In the genomic region with DNA sequence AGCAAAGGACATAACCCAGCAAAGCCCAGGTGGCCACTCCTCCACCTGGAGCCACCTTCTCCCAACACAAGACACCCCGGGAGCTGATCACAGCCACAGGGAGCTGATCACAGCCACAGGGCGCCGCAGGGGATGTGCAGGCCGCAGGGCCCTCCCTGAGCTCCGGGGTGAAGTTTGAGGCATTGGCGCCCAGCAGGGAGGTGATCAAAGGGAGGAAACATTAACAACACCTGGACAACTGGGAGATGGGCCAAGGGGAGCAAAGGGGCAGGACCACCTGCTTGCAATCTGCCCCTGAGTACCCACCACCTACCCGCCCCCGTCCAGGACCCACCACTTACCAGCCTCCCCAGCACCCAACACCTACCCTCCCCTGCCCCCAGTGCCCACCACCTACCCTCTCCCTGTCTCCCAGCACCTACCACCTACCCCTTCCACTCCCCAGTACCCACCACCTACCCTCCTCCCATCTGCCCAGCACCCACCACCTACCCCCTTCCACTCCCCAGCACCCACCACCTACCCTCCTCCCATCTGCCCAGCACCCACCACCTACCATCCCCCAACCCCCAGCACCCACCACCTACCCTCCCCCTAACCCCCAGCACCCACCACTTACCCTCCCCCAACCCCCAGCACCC, we compare ENCODE assay signal across 28 cellular contexts. TPM values are rescaled to one million over a fixed set of nuclear protein-coding genes. Genes with fewer than 3 reads are reported as not detected.
A peak's percentile ranks its signal among the peaks of the same experiment; 100 is the strongest.
DNase-seq lines count a peak whose midpoint lies in the region; ATAC-seq, FAIRE-seq and TF ChIP-seq lines count a peak whose summit lies in the region.
"Had no signal": no experiment of that assay in that cellular context is flagged by ENCODE, and none has a peak within 500 bp of the region (broad histone marks: within the 10 kb centered on the region; RNA-seq: fewer than 3 reads in every experiment).

No MANE protein-coding gene starts in this region.

- H3K79me2 ChIP-seq in HepG2 (ENCODE audit: insufficient read depth, low read length), result no peaks in the 10 kb centered on the region
- H3K79me2 ChIP-seq: hepatocyte had no signal

- no peak for TF ChIP-seq POLR2A in HepG2 (IDR thresholded peaks at IDR 0.05; ENCODE audit: insufficient read depth in 1 of 2, low read depth in 2 of 2, low read length in 2 of 2)

- no peak for TF ChIP-seq EP300 in HepG2 (IDR thresholded peaks at IDR 0.05; ENCODE audit: low read depth in 2 of 2, low read length in 2 of 2)
- no peak for TF ChIP-seq EP300 in HepG2 (CRISPR knock-in tag; IDR thresholded peaks at IDR 0.05; ENCODE audit: borderline replicate concordance)

- H3K9me3 ChIP-seq in right atrium auricular region, result no peaks in the 10 kb centered on the region
- H3K9me3 ChIP-seq in HepG2 (ENCODE audit: low read length), result no peaks in the 10 kb centered on the region
- H3K9me3 ChIP-seq: esophagus squamous epithelium had no signal

- POLR2A ChIA-PET in HepG2 (lab: Yijun Ruan, JAX), result interaction anchor here (1.4 kb wide), 1 partner anchor 9 kb away, joined by 5 read pairs; the partner anchor contains the start of gene CHST13

- WGBS in HepG2 (ENCODE audit: low lambda C conversion rate), result 46% methylated on average over 8 of the region's 8 CpGs

- no peak overlapping the region for H2AFZ ChIP-seq in HepG2 (ENCODE audit: low read length)
- H2AFZ ChIP-seq: hepatocyte had no signal

- no peak for FAIRE-seq in HepG2 (lab: Jason Lieb, UNC)
- peak; percentile 95 for FAIRE-seq in urothelium cell line (lab: Jason Lieb, UNC)
- FAIRE-seq: endometrium, frontal cortex, GM12878 had no signal

- H3K4me1 ChIP-seq in right atrium auricular region (peaks cover 0 to 7% of the 10 kb centered on the region in 2 donors), HepG2 (ENCODE audit: insufficient read depth, low read length) (peaks cover 38% of the 10 kb centered on the region)

- H3K4me2 ChIP-seq in HepG2 (ENCODE audit: low read depth, low read length), result peak overlapping the region; percentile 33; the same call in 1 of the 2 replicates
- H3K4me2 ChIP-seq: hepatocyte, smooth muscle cell had no signal

- H3K4me3 ChIP-seq in right atrium auricular region (no peak overlapping the region), HepG2 (replicated peaks in 1 of 3; ENCODE audit: insufficient read depth in 1 of 3, low read depth in 2 of 3, low read length in 3 of 3) (no peak overlapping the region)
- H3K4me3 ChIP-seq: esophagus squamous epithelium, GM12878, hepatocyte, SK-N-MC, smooth muscle cell had no signal

- CTCF ChIA-PET in HepG2 (lab: Yijun Ruan, JAX; ENCODE audit: low intra/inter-chr PET ratio, low total read pairs), result no interaction called here

- no peak overlapping the region for H3K27ac ChIP-seq in right atrium auricular region
- H3K27ac ChIP-seq in HepG2 (ENCODE audit: extremely low read length, insufficient read depth, low read length), result no peak overlapping the region
- H3K27ac ChIP-seq: esophagus squamous epithelium, hepatocyte, RWPE1, SK-N-MC had no signal

- intact Hi-C loops in Right ventricle myocardium superior (cut with DNase I) (no loop called here), HepG2 (cut with micrococcal nuclease; ENCODE audit: unreplicated experiment) (loop anchor here (5.0 kb wide), 1 partner anchor 33 kb away; no protein-coding TSS in a partner anchor)

- no TSS peak for BruUV-seq in HepG2 (replicated peaks; lab: Mats Ljungman, UMichigan)

- no peak overlapping the region for H3K9ac ChIP-seq in HepG2 (ENCODE audit: insufficient read depth, low read depth, low read length)

- ATAC-seq in Right ventricle myocardium superior (ENCODE audit: poor library complexity) (no peak), HepG2 (no peak), SK-N-SH treated with all-trans-retinoic acid at 6 μM for 48 hours (no peak)
- ATAC-seq: activated CD8-positive, alpha-beta T cell treated with anti-CD3 and anti-CD28 coated beads for 36 hours; GM12878; left lobe of liver had no signal

- no peaks in the 10 kb centered on the region for H3K27me3 ChIP-seq in right atrium auricular region
- H3K27me3 ChIP-seq in HepG2 (ENCODE audit: control insufficient read depth in 1 of 2, insufficient read depth in 2 of 2, low read length in 2 of 2), result peaks cover 0 to 3% of the 10 kb centered on the region in 2 experiments; a peak in 1 of 5 replicates
- H3K27me3 ChIP-seq: hepatocyte had no signal

- no peak for TF ChIP-seq CTCF in right atrium auricular region (IDR thresholded peaks at IDR 0.05)
- no peak for TF ChIP-seq CTCF in HepG2 (CRISPR knock-in tag; IDR thresholded peaks at IDR 0.05)

- no peak for TF ChIP-seq RAD21 in HepG2 (CRISPR knock-in tag; IDR thresholded peaks at IDR 0.05)

- peak; percentile 14 for DNase-seq in Right ventricle myocardium superior
- DNase-seq in right atrium auricular region (ENCODE audit: low spot score), result no peak
- DNase-seq in NCI-H1105 treated with DMSO at 0.1 percent for 48 hours (lab: John Stamatoyannopoulos, UW), result peak; percentile 49
- no peak for DNase-seq in HepG2 (ENCODE audit: low spot score)
- DNase-seq in urothelium cell line (ENCODE audit: low spot score), result no peak
- DNase-seq in amniotic stem cell (lab: John Stamatoyannopoulos, UW), result no peak
- DNase-seq: activated CD8-positive, alpha-beta T cell treated with anti-CD3 and anti-CD28 coated beads for 36 hours; C1 segment of cervical spinal cord; Calu3; esophagus squamous epithelium; naive B cell; NCI-H187 treated with DMSO at 0.1 percent for 48 hours; NCI-H446 treated with DMSO at 0.1 percent for 48 hours; nucleus accumbens; substantia nigra had no signal

- in situ Hi-C loops in HepG2 (cut with HindIII; ENCODE audit: extremely low pct_ligation_motif_present, low pct_unique_long_range_greater_than_20kb), result no loop called here

- H4K20me1 ChIP-seq in HepG2 (ENCODE audit: insufficient read depth, low read length), result no peaks in the 10 kb centered on the region

- H3K36me3 ChIP-seq in right atrium auricular region, result no peaks in the 10 kb centered on the region
- H3K36me3 ChIP-seq in HepG2 (replicated peaks in 1 of 2; ENCODE audit: control insufficient read depth in 1 of 2, insufficient read depth in 2 of 2, low read length in 2 of 2), result no peaks in the 10 kb centered on the region
- H3K36me3 ChIP-seq: esophagus squamous epithelium had no signal

RNA-seq across cellular contexts. Expression of gene UROC1, which starts 2.4 kb away (rescaled TPM):
- total RNA-seq in Right ventricle myocardium superior (not detected), right atrium auricular region (not detected), HepG2 (2016; rRNA removed; fragmentation: Illumina TruSeq; extraction: Trizol) (0.71 and 0.74 TPM in 2 replicates)
- 0.09 TPM in 1 of 2 replicates, not detected in the other for total RNA-seq in HepG2 (2016; cell fraction: cytosol; rRNA removed; fragmentation: Illumina TruSeq; extraction: Trizol; ENCODE audit: low read depth)
- total RNA-seq in HepG2 (2016; cell fraction: insoluble cytoplasmic fraction; rRNA removed; fragmentation: Illumina TruSeq; extraction: Trizol), result 0.39 and 0.97 TPM in 2 replicates
- 0.24 and 0.25 TPM in 2 replicates for total RNA-seq in HepG2 (2016; cell fraction: membrane; rRNA removed; fragmentation: Illumina TruSeq; extraction: Trizol)
- 0.69 and 0.87 TPM in 2 replicates for total RNA-seq in HepG2 (2016; cell fraction: nucleus; rRNA removed; fragmentation: Illumina TruSeq; extraction: Trizol)
- 1.3 and 2.0 TPM in 2 replicates for polyA plus RNA-seq in HepG2 (2011; rRNA removed)
- 0.65 and 0.95 TPM in 2 replicates for polyA plus RNA-seq in HepG2 (2011; cell fraction: cytosol; rRNA removed)
- polyA plus RNA-seq in HepG2 (2011; cell fraction: nucleus; rRNA removed), result 6.6 and 8.2 TPM in 2 replicates
- polyA plus RNA-seq in HepG2 (2012), result 1.1 and 2.5 TPM in 2 replicates
- 0.12 and 0.17 TPM in 2 replicates for polyA plus RNA-seq in HepG2 (2016; cell fraction: cytosol; fragmentation: Illumina TruSeq; extraction: Trizol; ENCODE audit: low read depth)
- polyA plus RNA-seq in HepG2 (2016; cell fraction: insoluble cytoplasmic fraction; fragmentation: Illumina TruSeq; extraction: Trizol; ENCODE audit: low read depth), result 0.78 and 0.88 TPM in 2 replicates
- polyA plus RNA-seq in HepG2 (2016; cell fraction: membrane; fragmentation: Illumina TruSeq; extraction: Trizol; ENCODE audit: low read depth), result 0.21 and 0.22 TPM in 2 replicates
- polyA plus RNA-seq in HepG2 (2016; cell fraction: nucleus; fragmentation: Illumina TruSeq; extraction: Trizol; ENCODE audit: insufficient read depth, low read depth), result 2.7 and 2.8 TPM in 2 replicates
- 2.2 TPM in 1 of 2 replicates, not detected in the other for polyA minus RNA-seq in HepG2 (2011; rRNA and poly(A)+ RNA removed; ENCODE audit: low replicate concordance)
- 0.53 and 0.59 TPM in 2 replicates for polyA minus RNA-seq in HepG2 (2011; cell fraction: cytosol; rRNA and poly(A)+ RNA removed)
- 0.75 and 1.2 TPM in 2 replicates for polyA minus RNA-seq in HepG2 (2011; cell fraction: nucleus; rRNA and poly(A)+ RNA removed)
- total RNA-seq: activated CD8-positive, alpha-beta T cell treated with anti-CD3 and anti-CD28 coated beads for 36 hours; activated T-helper 2 cell treated with anti-CD3 and anti-CD28 coated beads, Interferon-gamma antibody, Interleukin-2, Interleukin-4, amounts not matched to agents 10 μg/mL and 5 μg/mL and 100 μg/mL, durations not matched to agents 14 hours and 24 hours and 36 hours; Calu3; dermis microvascular lymphatic vessel endothelial cell; esophagus squamous epithelium; frontal cortex; GM12878; mesothelial cell of epicardium; smooth muscle cell had no signal
- polyA plus RNA-seq: smooth muscle cell had no signal

RNA-seq across cellular contexts. Expression of gene CHST13, which starts 8.8 kb away (rescaled TPM):
- total RNA-seq in Right ventricle myocardium superior (0.11 TPM), right atrium auricular region (under 1 TPM in 1 of 2 donors, not detected in 1; 0.90 TPM), HepG2 (2016; rRNA removed; fragmentation: Illumina TruSeq; extraction: Trizol) (16.1 and 43.1 TPM in 2 replicates)
- total RNA-seq in HepG2 (2016; cell fraction: cytosol; rRNA removed; fragmentation: Illumina TruSeq; extraction: Trizol; ENCODE audit: low read depth), result 8.0 and 11.1 TPM in 2 replicates
- 15.2 and 40.9 TPM in 2 replicates for total RNA-seq in HepG2 (2016; cell fraction: insoluble cytoplasmic fraction; rRNA removed; fragmentation: Illumina TruSeq; extraction: Trizol)
- total RNA-seq in HepG2 (2016; cell fraction: membrane; rRNA removed; fragmentation: Illumina TruSeq; extraction: Trizol), result 18.0 and 22.7 TPM in 2 replicates
- 29.6 and 33.9 TPM in 2 replicates for total RNA-seq in HepG2 (2016; cell fraction: nucleus; rRNA removed; fragmentation: Illumina TruSeq; extraction: Trizol)
- 32.0 and 50.7 TPM in 2 replicates for polyA plus RNA-seq in HepG2 (2011; rRNA removed)
- polyA plus RNA-seq in HepG2 (2011; cell fraction: cytosol; rRNA removed), result 31.3 and 65.1 TPM in 2 replicates
- polyA plus RNA-seq in HepG2 (2011; cell fraction: nucleus; rRNA removed), result 65.1 and 66.5 TPM in 2 replicates
- polyA plus RNA-seq in HepG2 (2012), result 30.3 and 44.6 TPM in 2 replicates
- polyA plus RNA-seq in HepG2 (2016; cell fraction: cytosol; fragmentation: Illumina TruSeq; extraction: Trizol; ENCODE audit: low read depth), result 10.6 and 12.9 TPM in 2 replicates
- 21.1 and 21.2 TPM in 2 replicates for polyA plus RNA-seq in HepG2 (2016; cell fraction: insoluble cytoplasmic fraction; fragmentation: Illumina TruSeq; extraction: Trizol; ENCODE audit: low read depth)
- 18.9 and 20.1 TPM in 2 replicates for polyA plus RNA-seq in HepG2 (2016; cell fraction: membrane; fragmentation: Illumina TruSeq; extraction: Trizol; ENCODE audit: low read depth)
- polyA plus RNA-seq in HepG2 (2016; cell fraction: nucleus; fragmentation: Illumina TruSeq; extraction: Trizol; ENCODE audit: insufficient read depth, low read depth), result 72.0 and 85.3 TPM in 2 replicates
- 47.2 TPM in 1 of 2 replicates, not detected in the other for polyA minus RNA-seq in HepG2 (2011; rRNA and poly(A)+ RNA removed; ENCODE audit: low replicate concordance)
- polyA minus RNA-seq in HepG2 (2011; cell fraction: cytosol; rRNA and poly(A)+ RNA removed), result 30.8 and 35.4 TPM in 2 replicates
- 5.7 and 6.3 TPM in 2 replicates for polyA minus RNA-seq in HepG2 (2011; cell fraction: nucleus; rRNA and poly(A)+ RNA removed)
- total RNA-seq: activated CD8-positive, alpha-beta T cell treated with anti-CD3 and anti-CD28 coated beads for 36 hours; activated T-helper 2 cell treated with anti-CD3 and anti-CD28 coated beads, Interferon-gamma antibody, Interleukin-2, Interleukin-4, amounts not matched to agents 10 μg/mL and 5 μg/mL and 100 μg/mL, durations not matched to agents 14 hours and 24 hours and 36 hours; dermis microvascular lymphatic vessel endothelial cell; GM12878; mesothelial cell of epicardium; OCI-LY7; smooth muscle cell had no signal
- polyA plus RNA-seq: GM12878, smooth muscle cell had no signal

RNA-seq across cellular contexts. Expression of gene ZXDC, which starts 39.5 kb away (rescaled TPM):
- total RNA-seq in Right ventricle myocardium superior (16.1 TPM), right atrium auricular region (10 to 100 TPM; 18.9 to 25.5 TPM), HepG2 (2016; rRNA removed; fragmentation: Illumina TruSeq; extraction: Trizol) (14.7 and 21.2 TPM in 2 replicates)
- 3.8 and 5.1 TPM in 2 replicates for total RNA-seq in HepG2 (2016; cell fraction: cytosol; rRNA removed; fragmentation: Illumina TruSeq; extraction: Trizol; ENCODE audit: low read depth)
- total RNA-seq in HepG2 (2016; cell fraction: insoluble cytoplasmic fraction; rRNA removed; fragmentation: Illumina TruSeq; extraction: Trizol), result 14.1 and 20.6 TPM in 2 replicates
- 8.3 and 8.6 TPM in 2 replicates for total RNA-seq in HepG2 (2016; cell fraction: membrane; rRNA removed; fragmentation: Illumina TruSeq; extraction: Trizol)
- 34.2 and 37.1 TPM in 2 replicates for total RNA-seq in HepG2 (2016; cell fraction: nucleus; rRNA removed; fragmentation: Illumina TruSeq; extraction: Trizol)
- polyA plus RNA-seq in HepG2 (2011; rRNA removed), result 17.6 and 22.1 TPM in 2 replicates
- polyA plus RNA-seq in HepG2 (2011; cell fraction: cytosol; rRNA removed), result 11.0 and 12.5 TPM in 2 replicates
- polyA plus RNA-seq in HepG2 (2011; cell fraction: nucleus; rRNA removed), result 66.1 and 66.9 TPM in 2 replicates
- polyA plus RNA-seq in HepG2 (2012), result 15.7 and 19.2 TPM in 2 replicates
- polyA plus RNA-seq in HepG2 (2016; cell fraction: cytosol; fragmentation: Illumina TruSeq; extraction: Trizol; ENCODE audit: low read depth), result 1.2 TPM in 2 replicates
- polyA plus RNA-seq in HepG2 (2016; cell fraction: insoluble cytoplasmic fraction; fragmentation: Illumina TruSeq; extraction: Trizol; ENCODE audit: low read depth), result 9.6 and 12.3 TPM in 2 replicates
- polyA plus RNA-seq in HepG2 (2016; cell fraction: membrane; fragmentation: Illumina TruSeq; extraction: Trizol; ENCODE audit: low read depth), result 2.8 TPM in 2 replicates
- 46.7 and 52.0 TPM in 2 replicates for polyA plus RNA-seq in HepG2 (2016; cell fraction: nucleus; fragmentation: Illumina TruSeq; extraction: Trizol; ENCODE audit: insufficient read depth, low read depth)
- 30.7 and 49.9 TPM in 2 replicates for polyA minus RNA-seq in HepG2 (2011; rRNA and poly(A)+ RNA removed; ENCODE audit: low replicate concordance)
- 19.2 and 20.2 TPM in 2 replicates for polyA minus RNA-seq in HepG2 (2011; cell fraction: cytosol; rRNA and poly(A)+ RNA removed)
- 69.8 and 75.6 TPM in 2 replicates for polyA minus RNA-seq in HepG2 (2011; cell fraction: nucleus; rRNA and poly(A)+ RNA removed)

RNA-seq across cellular contexts. Expression of gene C3orf22, which starts 43.5 kb away (rescaled TPM):
- total RNA-seq in Right ventricle myocardium superior (not detected), right atrium auricular region (not detected), HepG2 (2016; rRNA removed; fragmentation: Illumina TruSeq; extraction: Trizol) (not detected in 2 replicates)
- not detected in 2 replicates for total RNA-seq in HepG2 (2016; cell fraction: cytosol; rRNA removed; fragmentation: Illumina TruSeq; extraction: Trizol; ENCODE audit: low read depth)
- total RNA-seq in HepG2 (2016; cell fraction: insoluble cytoplasmic fraction; rRNA removed; fragmentation: Illumina TruSeq; extraction: Trizol), result not detected in 2 replicates
- total RNA-seq in HepG2 (2016; cell fraction: membrane; rRNA removed; fragmentation: Illumina TruSeq; extraction: Trizol), result not detected in 2 replicates
- total RNA-seq in HepG2 (2016; cell fraction: nucleus; rRNA removed; fragmentation: Illumina TruSeq; extraction: Trizol), result not detected in 2 replicates
- not detected in 2 replicates for polyA plus RNA-seq in HepG2 (2011; rRNA removed)
- polyA plus RNA-seq in HepG2 (2011; cell fraction: cytosol; rRNA removed), result not detected in 2 replicates
- not detected in 2 replicates for polyA plus RNA-seq in HepG2 (2011; cell fraction: nucleus; rRNA removed)
- polyA plus RNA-seq in HepG2 (2012), result 0.15 and 0.17 TPM in 2 replicates
- polyA plus RNA-seq in HepG2 (2016; cell fraction: cytosol; fragmentation: Illumina TruSeq; extraction: Trizol; ENCODE audit: low read depth), result not detected in 2 replicates
- not detected in 2 replicates for polyA plus RNA-seq in HepG2 (2016; cell fraction: insoluble cytoplasmic fraction; fragmentation: Illumina TruSeq; extraction: Trizol; ENCODE audit: low read depth)
- polyA plus RNA-seq in HepG2 (2016; cell fraction: membrane; fragmentation: Illumina TruSeq; extraction: Trizol; ENCODE audit: low read depth), result not detected in 2 replicates
- polyA plus RNA-seq in HepG2 (2016; cell fraction: nucleus; fragmentation: Illumina TruSeq; extraction: Trizol; ENCODE audit: insufficient read depth, low read depth), result not detected in 2 replicates
- polyA minus RNA-seq in HepG2 (2011; rRNA and poly(A)+ RNA removed; ENCODE audit: low replicate concordance), result not detected in 2 replicates
- not detected in 2 replicates for polyA minus RNA-seq in HepG2 (2011; cell fraction: cytosol; rRNA and poly(A)+ RNA removed)
- polyA minus RNA-seq in HepG2 (2011; cell fraction: nucleus; rRNA and poly(A)+ RNA removed), result not detected in 2 replicates
- total RNA-seq: activated CD8-positive, alpha-beta T cell treated with anti-CD3 and anti-CD28 coated beads for 36 hours; activated T-helper 2 cell treated with anti-CD3 and anti-CD28 coated beads, Interferon-gamma antibody, Interleukin-2, Interleukin-4, amounts not matched to agents 10 μg/mL and 5 μg/mL and 100 μg/mL, durations not matched to agents 14 hours and 24 hours and 36 hours; Calu3; dermis microvascular lymphatic vessel endothelial cell; esophagus squamous epithelium; frontal cortex; GM12878; hepatocyte; left lobe of liver; OCI-LY7; smooth muscle cell had no signal
- polyA plus RNA-seq: GM12878, hepatocyte, smooth muscle cell had no signal

Comparison
In these comparisons a context has a peak if more than half of its experiments do, and no peak if none do; other contexts are left out.
1. DNase-seq: peak in Right ventricle myocardium superior (single experiment) and NCI-H1105 treated with DMSO at 0.1 percent for 48 hours (single experiment); none in right atrium auricular region (single experiment), HepG2 (single experiment), urothelium cell line (single experiment) and amniotic stem cell (single experiment).